In genomic region chr1:146012703-146013565, GRCh38 we compare ENCODE assay signal across 1 cellular context.
TF ChIP-seq lines count a peak whose summit lies in the region.

No MANE protein-coding gene starts in this region.

TF ChIP-seq in HepG2, 621 proteins besides CTCF, POLR2A, EP300 and RAD21 (continued from another document):
- TF ChIP-seq ATF4 (CRISPR knock-in tag; IDR thresholded peaks at IDR 0.05) (no peak), ZNF274 (CRISPR knock-in tag; IDR thresholded peaks at IDR 0.05) (no peak), YEATS4 (CRISPR knock-in tag; IDR thresholded peaks at IDR 0.05; ENCODE audit: borderline replicate concordance) (no peak), FOXA3 (CRISPR knock-in tag; IDR thresholded peaks at IDR 0.05) (peak; percentile 82), NFIC (IDR thresholded peaks at IDR 0.05; ENCODE audit: low read length) (0 out of 2 replicates have a peak, but pooled peaks have one; percentile 30), REXO4 (CRISPR knock-in tag; IDR thresholded peaks at IDR 0.05; ENCODE audit: borderline replicate concordance) (no peak), STAG1 (CRISPR knock-in tag; IDR thresholded peaks at IDR 0.05) (peak; percentile 91), CEBPG (CRISPR knock-in tag; IDR thresholded peaks at IDR 0.05) (0 out of 2 replicates have a peak, but pooled peaks have one; percentile 5), SMC3 (IDR thresholded peaks at IDR 0.05; ENCODE audit: low read length) (peak; percentile 78), SAP130 (CRISPR knock-in tag; IDR thresholded peaks at IDR 0.05; ENCODE audit: low read depth) (0 out of 2 replicates have a peak, but pooled peaks have one; percentile 15), GTF3A (CRISPR knock-in tag; conservative IDR thresholded peaks at IDR 0.05) (no peak), ADNP (CRISPR knock-in tag; IDR thresholded peaks at IDR 0.05) (no peak), TSC22D2 (CRISPR knock-in tag; IDR thresholded peaks at IDR 0.05; ENCODE audit: borderline replicate concordance) (no peak), SUZ12 (IDR thresholded peaks at IDR 0.05; ENCODE audit: low read depth, low read length) (no peak), ZNF317 (CRISPR knock-in tag; IDR thresholded peaks at IDR 0.05) (no peak), PAWR (CRISPR knock-in tag; IDR thresholded peaks at IDR 0.05; ENCODE audit: borderline replicate concordance) (no peak), POLR2G (IDR thresholded peaks at IDR 0.05; ENCODE audit: low read depth, low read length) (no peak), ZNF609 (CRISPR knock-in tag; IDR thresholded peaks at IDR 0.05; ENCODE audit: borderline replicate concordance) (no peak), ZNF414 (CRISPR knock-in tag; IDR thresholded peaks at IDR 0.05) (no peak), NFKB2 (CRISPR knock-in tag; IDR thresholded peaks at IDR 0.05; ENCODE audit: borderline replicate concordance) (no peak), ZNF333 (CRISPR knock-in tag; IDR thresholded peaks at IDR 0.05; ENCODE audit: borderline replicate concordance) (no peak), FOXP4 (CRISPR knock-in tag; IDR thresholded peaks at IDR 0.05) (no peak), ZNF652 (CRISPR knock-in tag; IDR thresholded peaks at IDR 0.05; ENCODE audit: borderline replicate concordance, low read depth) (0 out of 2 replicates have a peak, but pooled peaks have one; percentile 15), PITX1 (CRISPR knock-in tag; IDR thresholded peaks at IDR 0.05) (no peak), ZNF563 (CRISPR knock-in tag; IDR thresholded peaks at IDR 0.05) (no peak), ZNF205 (CRISPR knock-in tag; IDR thresholded peaks at IDR 0.05) (no peak), DNMT1 (CRISPR knock-in tag; IDR thresholded peaks at IDR 0.05) (no peak), CREB1 (IDR thresholded peaks at IDR 0.05) (no peak; the same call in 1 of the 2 replicates), CREB1 (CRISPR knock-in tag; IDR thresholded peaks at IDR 0.05) (no peak), ONECUT2 (CRISPR knock-in tag; IDR thresholded peaks at IDR 0.05) (peak; percentile 71; the same call in 1 of the 2 replicates), SNAI1 (CRISPR knock-in tag; IDR thresholded peaks at IDR 0.05; ENCODE audit: borderline replicate concordance) (no peak), CREM (IDR thresholded peaks at IDR 0.05) (0 out of 2 replicates have a peak, but pooled peaks have one; percentile 18), CREM (CRISPR knock-in tag; IDR thresholded peaks at IDR 0.05) (no peak)
- TF ChIP-seq, protein P1, sequence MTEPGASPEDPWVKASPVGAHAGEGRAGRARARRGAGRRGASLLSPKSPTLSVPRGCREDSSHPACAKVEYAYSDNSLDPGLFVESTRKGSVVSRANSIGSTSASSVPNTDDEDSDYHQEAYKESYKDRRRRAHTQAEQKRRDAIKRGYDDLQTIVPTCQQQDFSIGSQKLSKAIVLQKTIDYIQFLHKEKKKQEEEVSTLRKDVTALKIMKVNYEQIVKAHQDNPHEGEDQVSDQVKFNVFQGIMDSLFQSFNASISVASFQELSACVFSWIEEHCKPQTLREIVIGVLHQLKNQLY (CRISPR knock-in tag; IDR thresholded peaks at IDR 0.05) = no peak
- TF ChIP-seq, protein P2, sequence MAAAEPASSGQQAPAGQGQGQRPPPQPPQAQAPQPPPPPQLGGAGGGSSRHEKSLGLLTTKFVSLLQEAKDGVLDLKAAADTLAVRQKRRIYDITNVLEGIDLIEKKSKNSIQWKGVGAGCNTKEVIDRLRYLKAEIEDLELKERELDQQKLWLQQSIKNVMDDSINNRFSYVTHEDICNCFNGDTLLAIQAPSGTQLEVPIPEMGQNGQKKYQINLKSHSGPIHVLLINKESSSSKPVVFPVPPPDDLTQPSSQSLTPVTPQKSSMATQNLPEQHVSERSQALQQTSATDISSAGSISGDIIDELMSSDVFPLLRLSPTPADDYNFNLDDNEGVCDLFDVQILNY (CRISPR knock-in tag; conservative IDR thresholded peaks at IDR 0.05) = no peak
- TF ChIP-seq, protein P3, sequence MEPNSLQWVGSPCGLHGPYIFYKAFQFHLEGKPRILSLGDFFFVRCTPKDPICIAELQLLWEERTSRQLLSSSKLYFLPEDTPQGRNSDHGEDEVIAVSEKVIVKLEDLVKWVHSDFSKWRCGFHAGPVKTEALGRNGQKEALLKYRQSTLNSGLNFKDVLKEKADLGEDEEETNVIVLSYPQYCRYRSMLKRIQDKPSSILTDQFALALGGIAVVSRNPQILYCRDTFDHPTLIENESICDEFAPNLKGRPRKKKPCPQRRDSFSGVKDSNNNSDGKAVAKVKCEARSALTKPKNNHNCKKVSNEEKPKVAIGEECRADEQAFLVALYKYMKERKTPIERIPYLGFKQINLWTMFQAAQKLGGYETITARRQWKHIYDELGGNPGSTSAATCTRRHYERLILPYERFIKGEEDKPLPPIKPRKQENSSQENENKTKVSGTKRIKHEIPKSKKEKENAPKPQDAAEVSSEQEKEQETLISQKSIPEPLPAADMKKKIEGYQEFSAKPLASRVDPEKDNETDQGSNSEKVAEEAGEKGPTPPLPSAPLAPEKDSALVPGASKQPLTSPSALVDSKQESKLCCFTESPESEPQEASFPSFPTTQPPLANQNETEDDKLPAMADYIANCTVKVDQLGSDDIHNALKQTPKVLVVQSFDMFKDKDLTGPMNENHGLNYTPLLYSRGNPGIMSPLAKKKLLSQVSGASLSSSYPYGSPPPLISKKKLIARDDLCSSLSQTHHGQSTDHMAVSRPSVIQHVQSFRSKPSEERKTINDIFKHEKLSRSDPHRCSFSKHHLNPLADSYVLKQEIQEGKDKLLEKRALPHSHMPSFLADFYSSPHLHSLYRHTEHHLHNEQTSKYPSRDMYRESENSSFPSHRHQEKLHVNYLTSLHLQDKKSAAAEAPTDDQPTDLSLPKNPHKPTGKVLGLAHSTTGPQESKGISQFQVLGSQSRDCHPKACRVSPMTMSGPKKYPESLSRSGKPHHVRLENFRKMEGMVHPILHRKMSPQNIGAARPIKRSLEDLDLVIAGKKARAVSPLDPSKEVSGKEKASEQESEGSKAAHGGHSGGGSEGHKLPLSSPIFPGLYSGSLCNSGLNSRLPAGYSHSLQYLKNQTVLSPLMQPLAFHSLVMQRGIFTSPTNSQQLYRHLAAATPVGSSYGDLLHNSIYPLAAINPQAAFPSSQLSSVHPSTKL (CRISPR knock-in tag; IDR thresholded peaks at IDR 0.05) = 0 out of 2 replicates have a peak, but pooled peaks have one; percentile 24
TF ChIP-seq in HepG2: peak in this region for 19.
